8 cellular contexts compared by ENCODE assay signal in genomic region chr4:141637565-141637964, GRCh38. TPM values are rescaled to one million over a fixed set of nuclear protein-coding genes. Genes with fewer than 3 reads are reported as not detected.
DNase-seq lines count a peak whose midpoint lies in the region; ATAC-seq and TF ChIP-seq lines count a peak whose summit lies in the region.

No MANE protein-coding gene starts in this region.

- peak overlapping the region in 8 of 10 experiments; percentile 78 to 89 (median 80); a peak in 12 of 20 replicates for H3K4me3 ChIP-seq in BLaER1 treated with 17β-estradiol and CSF1 and Interleukin-3, amounts not matched to agents 10 nM and 100 nM
- peak overlapping the region; percentile 86 to 94 for H3K4me3 ChIP-seq in muscle layer of colon (ENCODE audit: low read depth in 1 of 2, low read length in 2 of 2)

- no peaks in the 10 kb centered on the region for H3K79me1 ChIP-seq in H9 (ENCODE audit: insufficient read depth, low read depth, low read length, poor library complexity, severe bottlenecking)

- H3K23me2 ChIP-seq in H9 (ENCODE audit: insufficient read length, low read depth, low read length, poor library complexity, severe bottlenecking) = peaks cover 11% of the 10 kb centered on the region

- no peak for ATAC-seq in activated naive CD8-positive, alpha-beta T cell treated with anti-CD3 and anti-CD28 coated beads, Interleukin-2, amount 50 U/mL, for 24 hours
- ATAC-seq in GM18907 (IDR thresholded peaks at IDR 0.05; ENCODE audit: unreplicated experiment) (no peak), GM19328 (IDR thresholded peaks at IDR 0.05; ENCODE audit: unreplicated experiment) (no peak)

- H2BK15ac ChIP-seq in H9 (ENCODE audit: low read depth, low read length) = no peak overlapping the region

- no peak overlapping the region for H4K91ac ChIP-seq in H9 (ENCODE audit: insufficient read length, low read depth, low read length)

- H3K36me3 Mint-ChIP-seq in H9 (ENCODE audit: insufficient read depth in 1 of 3, low read depth in 3 of 3) = no peaks in the 10 kb centered on the region
- no peaks in the 10 kb centered on the region for H3K36me3 Mint-ChIP-seq in activated naive CD8-positive, alpha-beta T cell treated with anti-CD3 and anti-CD28 coated beads, Interleukin-2, amount 50 U/mL, for 24 hours (ENCODE audit: low read depth)

- H3K4ac ChIP-seq in H9 (ENCODE audit: low read depth, low read length) = no peak overlapping the region

- peak overlapping the region; percentile 78 to 89 for H3K4me3 Mint-ChIP-seq in H9
- peak overlapping the region; percentile 93 for H3K4me3 Mint-ChIP-seq in activated naive CD8-positive, alpha-beta T cell treated with anti-CD3 and anti-CD28 coated beads, Interleukin-2, amount 50 U/mL, for 24 hours

- peaks cover 5 to 40% (median 16%) of the 10 kb centered on the region in 10 experiments; a peak in 18 of 20 replicates for H3K4me1 ChIP-seq in BLaER1 treated with 17β-estradiol and CSF1 and Interleukin-3, amounts not matched to agents 10 nM and 100 nM
- no peaks in the 10 kb centered on the region for H3K4me1 ChIP-seq in H9 (ENCODE audit: insufficient read depth, low read length)
- H3K4me1 ChIP-seq in muscle layer of colon (ENCODE audit: insufficient read depth, low read length) = peaks cover 15% of the 10 kb centered on the region

- no peak overlapping the region for H3K56ac ChIP-seq in H9 (ENCODE audit: insufficient read length, low read depth, low read length)

- H3K27ac ChIP-seq in BLaER1 treated with 17β-estradiol and CSF1 and Interleukin-3, amounts not matched to agents 10 nM and 100 nM = no peak overlapping the region
- H3K27ac ChIP-seq in H9 (ENCODE audit: insufficient read length, low read depth, low read length) (no peak overlapping the region), muscle layer of colon (ENCODE audit: low read depth, low read length) (peak overlapping the region; percentile 84)

- peaks cover 4 to 24% (median 12%) of the 10 kb centered on the region in 11 experiments; a peak in 13 of 22 replicates for H3K27me3 ChIP-seq in BLaER1 treated with 17β-estradiol and CSF1 and Interleukin-3, amounts not matched to agents 10 nM and 100 nM
- H3K27me3 ChIP-seq in H9 (ENCODE audit: insufficient read depth, low read length) (no peaks in the 10 kb centered on the region; the same call in 1 of the 2 replicates), muscle layer of colon (ENCODE audit: control insufficient read depth in 1 of 2, insufficient read depth in 2 of 2, low read length in 2 of 2) (no peaks in the 10 kb centered on the region)

- no peak overlapping the region for H3K9ac ChIP-seq in BLaER1 treated with 17β-estradiol and CSF1 and Interleukin-3, amounts not matched to agents 10 nM and 100 nM
- H3K9ac ChIP-seq in H9 (ENCODE audit: extremely low read depth, insufficient read length, low read length) (no peak overlapping the region), muscle layer of colon (ENCODE audit: low read length) (no peak overlapping the region)

- peaks cover 3 to 13% of the 10 kb centered on the region in 2 experiments; a peak in 3 of 4 replicates for H3K4me1 Mint-ChIP-seq in H9
- peaks cover 22% of the 10 kb centered on the region for H3K4me1 Mint-ChIP-seq in activated naive CD8-positive, alpha-beta T cell treated with anti-CD3 and anti-CD28 coated beads, Interleukin-2, amount 50 U/mL, for 24 hours

- no CpG with 5 or more reads among the region's 2 CpGs for WGBS in H9 (ENCODE audit: extremely low coverage, insufficient read length, low lambda C conversion rate)

- H2AK5ac ChIP-seq in H9 (ENCODE audit: insufficient read length, low read length) = no peak overlapping the region

- H3K9me3 ChIP-seq in BLaER1 treated with 17β-estradiol and CSF1 and Interleukin-3, amounts not matched to agents 10 nM and 100 nM (replicated peaks in 1 of 11) = no peaks in the 10 kb centered on the region
- H3K9me3 ChIP-seq in H9 (ENCODE audit: control insufficient read depth, low read depth, low read length) = no peaks in the 10 kb centered on the region
- no peaks in the 10 kb centered on the region for H3K9me3 ChIP-seq in muscle layer of colon (ENCODE audit: low read length)

- no peaks in the 10 kb centered on the region for H4K20me1 ChIP-seq in BLaER1 treated with 17β-estradiol and CSF1 and Interleukin-3, amounts not matched to agents 10 nM and 100 nM
- H4K20me1 ChIP-seq in H9 (ENCODE audit: control insufficient read depth, insufficient read depth, insufficient read length) = no peaks in the 10 kb centered on the region

- H2BK20ac ChIP-seq in H9 (ENCODE audit: low read depth, low read length, poor library complexity, severe bottlenecking) = no peak overlapping the region

- no peaks in the 10 kb centered on the region for H3K79me2 ChIP-seq in H9 (ENCODE audit: insufficient read depth, low read length)

- H3K4me2 ChIP-seq in BLaER1 treated with 17β-estradiol and CSF1 and Interleukin-3, amounts not matched to agents 10 nM and 100 nM = peak overlapping the region; percentile 88 to 100 (median 97); a peak in 21 of 22 replicates
- H3K4me2 ChIP-seq in H9 (ENCODE audit: insufficient read depth, insufficient read length, low read length) = peak overlapping the region; percentile 73

- H2BK5ac ChIP-seq in H9 (ENCODE audit: insufficient read length, low read length) = no peak overlapping the region

- no peak overlapping the region for H2BK120ac ChIP-seq in H9 (ENCODE audit: low read depth, low read length, poor library complexity, severe bottlenecking)

- no peak overlapping the region for H3K14ac ChIP-seq in H9 (ENCODE audit: insufficient read depth, low read length)

- H2BK12ac ChIP-seq in H9 (ENCODE audit: insufficient read length, low read depth, low read length) = no peak overlapping the region

- H3K27ac Mint-ChIP-seq in H9 = no peak overlapping the region
- H3K27ac Mint-ChIP-seq in activated naive CD8-positive, alpha-beta T cell treated with anti-CD3 and anti-CD28 coated beads, Interleukin-2, amount 50 U/mL, for 24 hours = no peak overlapping the region

- no peak for TF ChIP-seq CTCF in H9 (conservative IDR thresholded peaks at IDR 0.05)

- peaks cover 39% of the 10 kb centered on the region for H3K27me3 Mint-ChIP-seq in H9 (ENCODE audit: low read depth)
- H3K27me3 Mint-ChIP-seq in activated naive CD8-positive, alpha-beta T cell treated with anti-CD3 and anti-CD28 coated beads, Interleukin-2, amount 50 U/mL, for 24 hours = peaks cover 19% of the 10 kb centered on the region

- no peak overlapping the region for H3T11ph ChIP-seq in H9 (ENCODE audit: low read length)

- H3K9me3 Mint-ChIP-seq in H9 = no peaks in the 10 kb centered on the region
- H3K9me3 Mint-ChIP-seq in activated naive CD8-positive, alpha-beta T cell treated with anti-CD3 and anti-CD28 coated beads, Interleukin-2, amount 50 U/mL, for 24 hours = no peaks in the 10 kb centered on the region

- H3K36me3 ChIP-seq in BLaER1 treated with 17β-estradiol and CSF1 and Interleukin-3, amounts not matched to agents 10 nM and 100 nM = no peaks in the 10 kb centered on the region
- no peaks in the 10 kb centered on the region for H3K36me3 ChIP-seq in muscle layer of colon (ENCODE audit: insufficient read depth, low read length)

- H3K23ac ChIP-seq in H9 (ENCODE audit: insufficient read length, low read depth, low read length) = no peak overlapping the region

- H2AFZ ChIP-seq in H9 (ENCODE audit: low read length) = no peak overlapping the region

- H3K18ac ChIP-seq in H9 (ENCODE audit: insufficient read length, low read depth, low read length) = no peak overlapping the region

- no peak overlapping the region for H4K5ac ChIP-seq in H9 (ENCODE audit: insufficient read length, low read depth, low read length)

- H4K8ac ChIP-seq in H9 (replicated peaks; ENCODE audit: insufficient read length, low read depth, low read length) = no peak overlapping the region

- DNase-seq in H9 (no peak), amygdala (lab: John Stamatoyannopoulos, UW) (no peak)
- DNase-seq in activated naive CD8-positive, alpha-beta T cell treated with anti-CD3 and anti-CD28 coated beads, Interleukin-2, amount 50 U/mL, for 24 hours = no peak
- no peak for DNase-seq in stimulated activated CD4-positive, alpha-beta T cell treated with anti-CD3 and anti-CD28 coated beads, Interleukin-4, amount 100 ng/mL, for 4 hours

RNA-seq across cellular contexts. Expression of gene IL15, which starts 1.2 kb away (rescaled TPM):
- 0.39 and 0.61 TPM in 2 replicates for total RNA-seq in H9 (2021)
